ENCODE assay signal across 13 cellular contexts in the genomic region with DNA sequence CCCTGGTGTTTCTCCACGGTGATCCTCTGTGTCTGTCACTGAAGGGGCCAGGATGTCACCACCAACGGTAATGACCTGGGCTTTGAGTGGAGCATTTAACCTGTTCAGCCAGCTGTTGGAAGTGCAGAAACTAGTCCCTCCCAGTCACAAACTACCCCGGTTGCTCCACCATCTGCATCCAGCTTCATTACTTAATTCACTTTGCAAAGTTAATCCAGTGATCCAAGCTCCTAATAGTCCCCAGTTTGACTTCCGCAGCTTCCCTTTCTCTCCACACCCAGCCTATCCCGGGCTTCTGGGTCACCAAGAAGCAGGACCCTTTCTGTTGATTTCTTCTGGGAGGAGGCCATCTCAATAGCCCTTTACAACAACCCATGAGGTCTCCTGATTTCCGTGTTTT.
A peak's percentile ranks its signal among the peaks of the same experiment; 100 is the strongest.
DNase-seq lines count a peak whose midpoint lies in the region; ATAC-seq and TF ChIP-seq lines count a peak whose summit lies in the region.
"Had no signal": no experiment of that assay in that cellular context is flagged by ENCODE, and none has a peak within 500 bp of the region (broad histone marks: within the 10 kb centered on the region; RNA-seq: fewer than 3 reads in every experiment).

No MANE protein-coding gene starts in this region.

- peaks cover 13% of the 10 kb centered on the region for H3K36me3 Mint-ChIP-seq in T-helper 2 cell treated with Interferon-gamma antibody and Interleukin-4, amounts not matched to agents 5 μg/mL and 100 μg/mL, for 36 hours (ENCODE audit: low read depth)
- H3K36me3 Mint-ChIP-seq in CD4-positive, alpha-beta memory T cell, result peaks cover 0 to 3% of the 10 kb centered on the region in 2 donors
- H3K36me3 Mint-ChIP-seq in naive B cell, result no peaks in the 10 kb centered on the region

- no peaks in the 10 kb centered on the region for H3K9me3 Mint-ChIP-seq in T-helper 2 cell treated with Interferon-gamma antibody and Interleukin-4, amounts not matched to agents 5 μg/mL and 100 μg/mL, for 36 hours
- H3K9me3 Mint-ChIP-seq in CD4-positive, alpha-beta memory T cell, result peaks cover 0 to 1% (median 0%) of the 10 kb centered on the region in 8 donors
- no peaks in the 10 kb centered on the region for H3K9me3 Mint-ChIP-seq in naive B cell

- DNase-seq in T-helper 2 cell treated with Interferon-gamma antibody and Interleukin-4, amounts not matched to agents 5 μg/mL and 100 μg/mL, for 36 hours (ENCODE audit: low spot score), result no peak
- DNase-seq in T-helper 2 cell, result no peak
- no peak for DNase-seq in CD4-positive, alpha-beta memory T cell
- peak; percentile 92 for DNase-seq in WERI-Rb-1
- no peak for DNase-seq in naive B cell
- no peak for DNase-seq in NCI-H1092 treated with DMSO at 0.1 percent for 48 hours (lab: John Stamatoyannopoulos, UW)
- no peak for DNase-seq in effector CD4-positive, alpha-beta T cell
- DNase-seq: Caco-2, GOT3, NCI-H1417 treated with DMSO at 0.1 percent for 48 hours, trophoblast cell had no signal

- ATAC-seq in naive B cell (ENCODE audit: low read depth in 2 of 2), result no peak
- ATAC-seq in HG03469 (IDR thresholded peaks at IDR 0.05; ENCODE audit: unreplicated experiment), result no peak

- H3K36me3 ChIP-seq in CD4-positive, alpha-beta memory T cell (ENCODE audit: insufficient read depth, low read length), result no peaks in the 10 kb centered on the region
- no peaks in the 10 kb centered on the region for H3K36me3 ChIP-seq in WERI-Rb-1

- no peaks in the 10 kb centered on the region for H3K9me3 ChIP-seq in CD4-positive, alpha-beta memory T cell (ENCODE audit: control insufficient read depth in 1 of 2, low read length in 2 of 2)
- H3K9me3 ChIP-seq in WERI-Rb-1 (ENCODE audit: severe bottlenecking), result no peaks in the 10 kb centered on the region
- H3K9me3 ChIP-seq: Caco-2 had no signal

- no peak for TF ChIP-seq CTCF in WERI-Rb-1 (IDR thresholded peaks at IDR 0.05; ENCODE audit: low read depth, low read length)

- H3K27me3 Mint-ChIP-seq in T-helper 2 cell treated with Interferon-gamma antibody and Interleukin-4, amounts not matched to agents 5 μg/mL and 100 μg/mL, for 36 hours (ENCODE audit: low read depth), result no peaks in the 10 kb centered on the region
- no peaks in the 10 kb centered on the region for H3K27me3 Mint-ChIP-seq in CD4-positive, alpha-beta memory T cell
- H3K27me3 Mint-ChIP-seq in naive B cell, result no peaks in the 10 kb centered on the region

- intact Hi-C loops in CD4-positive, alpha-beta memory T cell (cut with micrococcal nuclease), result no loop called here

- peak overlapping the region; percentile 35 to 77 for H3K4me3 ChIP-seq in CD4-positive, alpha-beta memory T cell (ENCODE audit: low read length in 2 of 2)
- no peak overlapping the region for H3K4me3 ChIP-seq in WERI-Rb-1 (ENCODE audit: low read depth, low read length)
- H3K4me3 ChIP-seq: SK-N-MC had no signal

- no peaks in the 10 kb centered on the region for H3K27me3 ChIP-seq in CD4-positive, alpha-beta memory T cell (ENCODE audit: insufficient read depth, low read length)
- H3K27me3 ChIP-seq in WERI-Rb-1 (ENCODE audit: insufficient read depth, low read depth, severe bottlenecking), result no peaks in the 10 kb centered on the region

- peak overlapping the region; percentile 94 for H3K27ac Mint-ChIP-seq in T-helper 2 cell treated with Interferon-gamma antibody and Interleukin-4, amounts not matched to agents 5 μg/mL and 100 μg/mL, for 36 hours
- peak overlapping the region; percentile 86 to 92 (median 92) for H3K27ac Mint-ChIP-seq in CD4-positive, alpha-beta memory T cell
- H3K27ac Mint-ChIP-seq in naive B cell, result peak overlapping the region; percentile 82 to 99 (median 92)

- peak overlapping the region; percentile 50 for H3K27ac ChIP-seq in CD4-positive, alpha-beta memory T cell (ENCODE audit: low read depth, low read length)
- peak overlapping the region; percentile 84 for H3K27ac ChIP-seq in WERI-Rb-1
- H3K27ac ChIP-seq: SK-N-MC had no signal

- H3K4me1 ChIP-seq in CD4-positive, alpha-beta memory T cell (ENCODE audit: insufficient read depth, low read length), result peaks cover 34% of the 10 kb centered on the region

- peaks cover 33% of the 10 kb centered on the region for H3K4me1 Mint-ChIP-seq in T-helper 2 cell treated with Interferon-gamma antibody and Interleukin-4, amounts not matched to agents 5 μg/mL and 100 μg/mL, for 36 hours (ENCODE audit: low read depth)
- H3K4me1 Mint-ChIP-seq in CD4-positive, alpha-beta memory T cell, result peaks cover 17 to 37% (median 25%) of the 10 kb centered on the region in 4 donors
- peaks cover 29 to 71% (median 54%) of the 10 kb centered on the region in 3 donors for H3K4me1 Mint-ChIP-seq in naive B cell

- POLR2A ChIA-PET in CD4-positive, alpha-beta memory T cell (lab: Charles Lee; ENCODE audit: partially characterized antibody), result interaction anchor here (0.6 to 1.4 kb wide), 4 partner anchors 14 to 64 kb away, joined by 3 to 5 read pairs (median 4); a partner anchor contains a TSS

- peak overlapping the region; percentile 83 for H3K4me3 Mint-ChIP-seq in T-helper 2 cell treated with Interferon-gamma antibody and Interleukin-4, amounts not matched to agents 5 μg/mL and 100 μg/mL, for 36 hours
- H3K4me3 Mint-ChIP-seq in CD4-positive, alpha-beta memory T cell, result peak overlapping the region; percentile 79 to 94 (median 87)
- H3K4me3 Mint-ChIP-seq in naive B cell, result peak overlapping the region; percentile 75 to 95 (median 88)

- CTCF ChIA-PET in CD4-positive, alpha-beta memory T cell (lab: Charles Lee; ENCODE audit: partially characterized antibody), result interaction anchor here (0.8 to 4.4 kb wide), 5 partner anchors 14 to 228 kb away, joined by 3 to 18 read pairs (median 4); no protein-coding TSS in a partner anchor
